In genomic region chrX:71171110-71171801, GRCh38 we compare ENCODE assay signal across 22 cellular contexts. TPM values are rescaled to one million over a fixed set of nuclear protein-coding genes. Genes with fewer than 3 reads are reported as not detected.
DNase-seq lines count a peak whose midpoint lies in the region; ATAC-seq and TF ChIP-seq lines count a peak whose summit lies in the region.
"Had no signal": no experiment of that assay in that cellular context is flagged by ENCODE, and none has a peak within 500 bp of the region (broad histone marks: within the 10 kb centered on the region; RNA-seq: fewer than 3 reads in every experiment).

No MANE protein-coding gene starts in this region.

- TF ChIP-seq POLR2A in gastroesophageal sphincter (IDR thresholded peaks at IDR 0.05) (no peak), uterus (IDR thresholded peaks at IDR 0.05) (no peak)

- TF ChIP-seq CTCF in upper lobe of right lung (IDR thresholded peaks at IDR 0.05): no peak
- no peak for TF ChIP-seq CTCF in gastroesophageal sphincter (IDR thresholded peaks at IDR 0.05)
- TF ChIP-seq CTCF in uterus (IDR thresholded peaks at IDR 0.05): no peak

- H3K9me3 Mint-ChIP-seq in activated naive CD8-positive, alpha-beta T cell treated with anti-CD3 and anti-CD28 coated beads, Interleukin-2, amount 10 ng/mL, durations not matched to agents 7 days and 5 days: no peaks in the 10 kb centered on the region
- H3K9me3 Mint-ChIP-seq in activated naive CD8-positive, alpha-beta T cell treated with anti-CD3 and anti-CD28 coated beads, Interleukin-2, amount 50 U/mL, for 24 hours: no peaks in the 10 kb centered on the region

- no peak for DNase-seq in activated naive CD8-positive, alpha-beta T cell treated with anti-CD3 and anti-CD28 coated beads, Interleukin-2, amount 10 ng/mL, durations not matched to agents 7 days and 5 days
- no peak for DNase-seq in activated naive CD8-positive, alpha-beta T cell treated with anti-CD3 and anti-CD28 coated beads, Interleukin-2, amount 50 U/mL, for 24 hours
- peak; percentile 53 for DNase-seq in SKM-1 treated with dmso at 0.1 percent for 144 hours (lab: John Stamatoyannopoulos, UW; ENCODE audit: unreplicated experiment)
- peak; percentile 12 for DNase-seq in iPS-NIHi7 (ENCODE audit: extremely low spot score)
- DNase-seq in upper lobe of right lung: no peak
- no peak for DNase-seq in DMS153 treated with DMSO at 0.1 percent for 48 hours (lab: John Stamatoyannopoulos, UW; ENCODE audit: unreplicated experiment)
- DNase-seq in uterus: no peak
- DNase-seq: activated CD4-positive, alpha-beta T cell treated with anti-CD3 and anti-CD28 coated beads, Interleukin-2, amount 50 U/mL, for 48 hours; aorta; left cardiac atrium; NCI-H1694; NCI-H446; PC-9; stimulated activated CD4-positive, alpha-beta T cell treated with anti-CD3 and anti-CD28 coated beads, Interleukin-2, amount 100 ng/mL, for 48 hours; upper lobe of left lung had no signal

- TF ChIP-seq EP300 in gastroesophageal sphincter (IDR thresholded peaks at IDR 0.05): no peak

- peaks cover 7% of the 10 kb centered on the region for H3K4me1 Mint-ChIP-seq in activated naive CD8-positive, alpha-beta T cell treated with anti-CD3 and anti-CD28 coated beads, Interleukin-2, amount 10 ng/mL, durations not matched to agents 7 days and 5 days
- peaks cover 8% of the 10 kb centered on the region for H3K4me1 Mint-ChIP-seq in activated naive CD8-positive, alpha-beta T cell treated with anti-CD3 and anti-CD28 coated beads, Interleukin-2, amount 50 U/mL, for 24 hours

- H3K4me3 ChIP-seq in upper lobe of right lung: no peak overlapping the region
- no peak overlapping the region for H3K4me3 ChIP-seq in gastroesophageal sphincter
- H3K4me3 ChIP-seq in uterus: no peak overlapping the region
- H3K4me3 ChIP-seq: esophagus muscularis mucosa, PC-9, right atrium auricular region, upper lobe of left lung had no signal

- H3K9me3 ChIP-seq in upper lobe of right lung (no peaks in the 10 kb centered on the region), gastroesophageal sphincter (no peaks in the 10 kb centered on the region), uterus (no peaks in the 10 kb centered on the region)
- H3K9me3 ChIP-seq: esophagus muscularis mucosa, right atrium auricular region, upper lobe of left lung had no signal

- ATAC-seq in activated naive CD8-positive, alpha-beta T cell treated with anti-CD3 and anti-CD28 coated beads, Interleukin-2, amount 10 ng/mL, durations not matched to agents 7 days and 5 days (ENCODE audit: low read depth): no peak
- ATAC-seq in activated naive CD8-positive, alpha-beta T cell treated with anti-CD3 and anti-CD28 coated beads, Interleukin-2, amount 50 U/mL, for 24 hours: no peak
- ATAC-seq in upper lobe of right lung: peak; percentile 54
- ATAC-seq in gastroesophageal sphincter: no peak
- ATAC-seq: HCT116 had no signal

- peaks cover 19% of the 10 kb centered on the region for H3K36me3 Mint-ChIP-seq in activated naive CD8-positive, alpha-beta T cell treated with anti-CD3 and anti-CD28 coated beads, Interleukin-2, amount 10 ng/mL, durations not matched to agents 7 days and 5 days
- H3K36me3 Mint-ChIP-seq in activated naive CD8-positive, alpha-beta T cell treated with anti-CD3 and anti-CD28 coated beads, Interleukin-2, amount 50 U/mL, for 24 hours (ENCODE audit: low read depth): no peaks in the 10 kb centered on the region

- WGBS in gastroesophageal sphincter (ENCODE audit: low coverage in 1 of 2), 2 donors: 53% methylated on average over 3 of the region's 12 CpGs; no CpG with 5 or more reads in 1 of the 2 donors

- H3K4me1 ChIP-seq in upper lobe of right lung (no peaks in the 10 kb centered on the region), gastroesophageal sphincter (no peaks in the 10 kb centered on the region), uterus (no peaks in the 10 kb centered on the region)
- H3K4me1 ChIP-seq: esophagus muscularis mucosa, right atrium auricular region, upper lobe of left lung had no signal

- H3K27me3 ChIP-seq in upper lobe of right lung: no peaks in the 10 kb centered on the region
- H3K27me3 ChIP-seq in gastroesophageal sphincter: no peaks in the 10 kb centered on the region
- H3K27me3 ChIP-seq in uterus: no peaks in the 10 kb centered on the region
- H3K27me3 ChIP-seq: esophagus muscularis mucosa, right atrium auricular region, upper lobe of left lung had no signal

- H3K36me3 ChIP-seq in upper lobe of right lung (no peaks in the 10 kb centered on the region), gastroesophageal sphincter (no peaks in the 10 kb centered on the region), uterus (no peaks in the 10 kb centered on the region)
- H3K36me3 ChIP-seq: right atrium auricular region, upper lobe of left lung had no signal

- intact Hi-C loops in upper lobe of right lung (cut with DNase I): loop anchor here (10.0 kb wide), 1 partner anchor 196 kb away; no protein-coding TSS in a partner anchor
- intact Hi-C loops in uterus (cut with DNase I; ENCODE audit: low total_unique reads): no loop called here

- H3K27ac Mint-ChIP-seq in activated naive CD8-positive, alpha-beta T cell treated with anti-CD3 and anti-CD28 coated beads, Interleukin-2, amount 10 ng/mL, durations not matched to agents 7 days and 5 days: peak overlapping the region; percentile 83
- H3K27ac Mint-ChIP-seq in activated naive CD8-positive, alpha-beta T cell treated with anti-CD3 and anti-CD28 coated beads, Interleukin-2, amount 50 U/mL, for 24 hours: no peak overlapping the region

- POLR2A ChIA-PET in activated naive CD8-positive, alpha-beta T cell treated with anti-CD3 and anti-CD28 coated beads, Interleukin-2, amount 10 ng/mL, durations not matched to agents 7 days and 5 days (lab: Charles Lee): no interaction called here

- H3K4me3 Mint-ChIP-seq in activated naive CD8-positive, alpha-beta T cell treated with anti-CD3 and anti-CD28 coated beads, Interleukin-2, amount 10 ng/mL, durations not matched to agents 7 days and 5 days: peak overlapping the region; percentile 14
- no peak overlapping the region for H3K4me3 Mint-ChIP-seq in activated naive CD8-positive, alpha-beta T cell treated with anti-CD3 and anti-CD28 coated beads, Interleukin-2, amount 50 U/mL, for 24 hours

- no peaks in the 10 kb centered on the region for H3K27me3 Mint-ChIP-seq in activated naive CD8-positive, alpha-beta T cell treated with anti-CD3 and anti-CD28 coated beads, Interleukin-2, amount 10 ng/mL, durations not matched to agents 7 days and 5 days
- H3K27me3 Mint-ChIP-seq in activated naive CD8-positive, alpha-beta T cell treated with anti-CD3 and anti-CD28 coated beads, Interleukin-2, amount 50 U/mL, for 24 hours: no peaks in the 10 kb centered on the region

- H3K27ac ChIP-seq in upper lobe of right lung (no peak overlapping the region), gastroesophageal sphincter (no peak overlapping the region), uterus (no peak overlapping the region)
- H3K27ac ChIP-seq: esophagus muscularis mucosa, PC-9, right atrium auricular region, upper lobe of left lung had no signal

RNA-seq across cellular contexts. Expression of gene NLGN3, which starts 26.6 kb away (rescaled TPM):
- total RNA-seq in activated naive CD8-positive, alpha-beta T cell treated with anti-CD3 and anti-CD28 coated beads, Interleukin-2, amount 10 ng/mL, durations not matched to agents 7 days and 5 days: 1 to 10 TPM; 1.4 to 1.9 TPM
- 0.69 TPM for total RNA-seq in upper lobe of right lung
- total RNA-seq in gastroesophageal sphincter: 1 to 10 TPM; 1.7 to 3.1 (median 2.8) TPM
- 10 to 100 TPM in 1 of 4 donors, 1 to 10 TPM in 2, not detected in 1; 1.7 to 14.4 (median 5.1) TPM for total RNA-seq in uterus

RNA-seq across cellular contexts. Expression of gene GJB1, which starts 51.8 kb away (rescaled TPM):
- under 1 TPM in 1 of 2 experiments, not detected in 1; 0.26 TPM for total RNA-seq in activated naive CD8-positive, alpha-beta T cell treated with anti-CD3 and anti-CD28 coated beads, Interleukin-2, amount 10 ng/mL, durations not matched to agents 7 days and 5 days
- total RNA-seq in upper lobe of right lung: 5.4 TPM
- total RNA-seq in gastroesophageal sphincter: not detected
- total RNA-seq in uterus: 1 to 10 TPM in 2 of 4 donors, under 1 TPM in 1, not detected in 1; 0.27 to 5.9 (median 3.0) TPM
- total RNA-seq: A673, aorta, dermis microvascular lymphatic vessel endothelial cell, left cardiac atrium, myocyte, PC-9, right atrium auricular region had no signal

RNA-seq across cellular contexts. Expression of gene MED12, which starts 52.9 kb away (rescaled TPM):
- total RNA-seq in activated naive CD8-positive, alpha-beta T cell treated with anti-CD3 and anti-CD28 coated beads, Interleukin-2, amount 10 ng/mL, durations not matched to agents 7 days and 5 days: 10 to 100 TPM; 64.7 to 77.1 TPM
- 48.5 TPM for total RNA-seq in upper lobe of right lung
- total RNA-seq in gastroesophageal sphincter: 10 to 100 TPM; 19.7 to 30.2 (median 26.2) TPM
- 10 to 100 TPM; 11.2 to 91.5 (median 33.0) TPM for total RNA-seq in uterus

RNA-seq across cellular contexts. Expression of gene IL2RG, which starts 59.9 kb away (rescaled TPM):
- total RNA-seq in activated naive CD8-positive, alpha-beta T cell treated with anti-CD3 and anti-CD28 coated beads, Interleukin-2, amount 10 ng/mL, durations not matched to agents 7 days and 5 days: 100 to 1,000 TPM; 389 to 395 TPM
- 20.8 TPM for total RNA-seq in upper lobe of right lung
- 1 to 10 TPM in 3 of 4 donors, under 1 TPM in 1; 0.62 to 6.3 (median 3.7) TPM for total RNA-seq in gastroesophageal sphincter
- 10 to 100 TPM in 1 of 4 donors, 1 to 10 TPM in 2, not detected in 1; 3.0 to 42.9 (median 3.3) TPM for total RNA-seq in uterus
- total RNA-seq: PC-9 had no signal

Comparison
In these comparisons a context has a peak if more than half of its experiments do, and no peak if none do; other contexts are left out.
1. DNase-seq: peak in SKM-1 treated with dmso at 0.1 percent for 144 hours (single experiment) and iPS-NIHi7 (single experiment); none in activated naive CD8-positive, alpha-beta T cell treated with anti-CD3 and anti-CD28 coated beads, Interleukin-2, amount 10 ng/mL, durations not matched to agents 7 days and 5 days (single experiment), activated naive CD8-positive, alpha-beta T cell treated with anti-CD3 and anti-CD28 coated beads, Interleukin-2, amount 50 U/mL, for 24 hours (single experiment), upper lobe of right lung (single experiment), DMS153 treated with DMSO at 0.1 percent for 48 hours (single experiment) and uterus (0 of 2).